ENCODE assay signal across 11 cellular contexts in the genomic region with DNA sequence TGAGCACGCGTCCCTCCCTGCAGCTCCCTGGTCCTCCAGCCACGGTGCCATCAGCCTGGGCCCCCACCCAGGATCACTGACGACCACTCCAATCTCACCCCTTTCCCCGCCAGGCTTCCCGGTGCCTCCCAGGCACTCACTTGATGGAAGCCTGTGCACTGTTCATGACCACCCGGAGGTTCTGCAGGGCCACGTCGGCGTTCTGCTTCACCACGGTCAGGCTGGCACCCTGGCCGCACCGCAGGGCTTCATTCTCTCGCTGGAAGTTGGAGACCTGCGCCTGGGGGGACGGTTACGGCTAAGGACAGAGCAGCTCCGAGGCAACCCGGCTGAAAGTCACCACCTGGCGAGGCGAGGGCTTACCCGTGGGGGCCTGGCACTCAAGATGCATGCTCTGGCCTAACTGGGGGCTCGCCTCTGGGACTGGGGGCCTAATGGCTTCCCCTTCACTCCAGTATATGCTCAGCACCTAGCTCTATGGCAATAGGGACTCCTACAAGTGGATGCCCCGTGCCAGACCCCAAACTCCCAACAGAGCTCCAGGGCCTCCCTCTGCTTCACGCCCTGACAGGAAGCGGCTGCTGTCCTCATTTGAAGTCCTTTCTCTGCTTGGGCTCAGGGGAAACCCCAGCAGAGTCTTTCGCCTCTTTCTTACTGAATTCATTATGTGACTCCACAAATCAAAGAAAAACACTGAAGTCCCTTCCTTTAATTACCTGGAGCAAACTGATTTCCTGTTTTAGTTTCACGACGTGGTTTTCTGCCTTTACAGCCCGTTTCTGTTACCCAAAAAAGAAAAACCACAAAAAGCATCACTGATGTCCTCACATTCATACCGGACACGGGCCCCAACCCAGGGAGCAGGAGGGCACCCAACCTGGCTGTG. TPM values are rescaled to one million over a fixed set of nuclear protein-coding genes. Genes with fewer than 3 reads are reported as not detected.
DNase-seq lines count a peak whose midpoint lies in the region; ATAC-seq lines count a peak whose summit lies in the region.
"Had no signal": no experiment of that assay in that cellular context is flagged by ENCODE, and none has a peak within 500 bp of the region (broad histone marks: within the 10 kb centered on the region; RNA-seq: fewer than 3 reads in every experiment).

No MANE protein-coding gene starts in this region.

- no peaks in the 10 kb centered on the region for H3K27me3 ChIP-seq in SJCRH30
- H3K27me3 ChIP-seq: brain microvascular endothelial cell, testis had no signal

- no peaks in the 10 kb centered on the region for H3K9me3 ChIP-seq in SJCRH30 (replicated peaks)
- H3K9me3 ChIP-seq: testis had no signal

- no peak overlapping the region for H3K27ac ChIP-seq in SJCRH30
- H3K27ac ChIP-seq: brain microvascular endothelial cell, testis had no signal

- peak; percentile 33 for ATAC-seq in stimulated activated naive CD8-positive, alpha-beta T cell treated with anti-CD3 and anti-CD28 coated beads, Interleukin-15, Interleukin-2, amounts not matched to agents 100 U/mL and 50 U/mL, for 24 hours
- ATAC-seq in left colon: no peak

- peak; percentile 44 for DNase-seq in activated T-cell treated with anti-CD3 and anti-CD28 coated beads for 24 hours (ENCODE audit: low read depth)
- no peak for DNase-seq in activated T-cell treated with anti-CD3 and anti-CD28 coated beads for 4 hours
- DNase-seq in activated CD4-positive, alpha-beta T cell treated with anti-CD3 and anti-CD28 coated beads, Interleukin-2, amount 50 U/mL, for 48 hours: peak; percentile 56 to 68
- peak; percentile 21 for DNase-seq in effector CD4-positive, alpha-beta T cell
- DNase-seq in stimulated activated naive CD8-positive, alpha-beta T cell treated with anti-CD3 and anti-CD28 coated beads, Interleukin-15, Interleukin-2, amounts not matched to agents 100 U/mL and 50 U/mL, for 24 hours: peak; percentile 68
- DNase-seq in left colon: no peak
- DNase-seq in SJCRH30: no peak
- DNase-seq in amniotic stem cell (lab: John Stamatoyannopoulos, UW): no peak
- DNase-seq: brain microvascular endothelial cell, NCI-H1092, testis had no signal

- peaks cover 34% of the 10 kb centered on the region for H3K36me3 ChIP-seq in SJCRH30

- H3K4me1 ChIP-seq in SJCRH30: no peaks in the 10 kb centered on the region; the same call in 1 of the 2 replicates

- no peak overlapping the region for H3K4me3 ChIP-seq in SJCRH30
- H3K4me3 ChIP-seq: testis had no signal

- intact Hi-C loops in left colon (cut with DNase I, micrococcal nuclease): no loop called here

RNA-seq across cellular contexts. Expression of a gene that starts 4.2 kb away (rescaled TPM):
- total RNA-seq in left colon: 1 to 10 TPM; 6.7 to 8.1 TPM
- 7.5 and 8.9 TPM in 2 replicates for total RNA-seq in SJCRH30 (2014; rRNA removed; shearing (Covaris generic))

RNA-seq across cellular contexts. Expression of a gene that starts 6.3 kb away (rescaled TPM):
- total RNA-seq in left colon: 10 to 100 TPM; 29.8 to 33.2 TPM
- total RNA-seq in SJCRH30 (2014; rRNA removed; shearing (Covaris generic)): 56.5 and 72.0 TPM in 2 replicates

RNA-seq across cellular contexts. Expression of a gene that starts 6.3 kb away (rescaled TPM):
- 10 to 100 TPM; 43.4 to 52.5 TPM for total RNA-seq in left colon
- 82.0 and 87.1 TPM in 2 replicates for total RNA-seq in SJCRH30 (2014; rRNA removed; shearing (Covaris generic))

RNA-seq across cellular contexts. Expression of a gene that starts 30.7 kb away (rescaled TPM):
- total RNA-seq in left colon: 1 to 10 TPM in 1 of 2 donors, under 1 TPM in 1; 0.52 to 1.9 TPM
- total RNA-seq in SJCRH30 (2014; rRNA removed; shearing (Covaris generic)): 8.8 and 11.8 TPM in 2 replicates

RNA-seq across cellular contexts. Expression of a gene that starts 35.5 kb away (rescaled TPM):
- total RNA-seq in left colon: 10 to 100 TPM; 10.5 to 11.0 TPM
- total RNA-seq in SJCRH30 (2014; rRNA removed; shearing (Covaris generic)): 14.3 and 18.3 TPM in 2 replicates

Comparison
In these comparisons a context has a peak if more than half of its experiments do, and no peak if none do; other contexts are left out.
1. DNase-seq: peak in activated T-cell treated with anti-CD3 and anti-CD28 coated beads for 24 hours (single experiment), activated CD4-positive, alpha-beta T cell treated with anti-CD3 and anti-CD28 coated beads, Interleukin-2, amount 50 U/mL, for 48 hours (2 of 2), effector CD4-positive, alpha-beta T cell (single experiment) and stimulated activated naive CD8-positive, alpha-beta T cell treated with anti-CD3 and anti-CD28 coated beads, Interleukin-15, Interleukin-2, amounts not matched to agents 100 U/mL and 50 U/mL, for 24 hours (single experiment); none in activated T-cell treated with anti-CD3 and anti-CD28 coated beads for 4 hours (single experiment), left colon (0 of 2), SJCRH30 (0 of 2) and amniotic stem cell (single experiment).